Comparison of ENCODE assay signal across 2 cellular contexts in the genomic region with DNA sequence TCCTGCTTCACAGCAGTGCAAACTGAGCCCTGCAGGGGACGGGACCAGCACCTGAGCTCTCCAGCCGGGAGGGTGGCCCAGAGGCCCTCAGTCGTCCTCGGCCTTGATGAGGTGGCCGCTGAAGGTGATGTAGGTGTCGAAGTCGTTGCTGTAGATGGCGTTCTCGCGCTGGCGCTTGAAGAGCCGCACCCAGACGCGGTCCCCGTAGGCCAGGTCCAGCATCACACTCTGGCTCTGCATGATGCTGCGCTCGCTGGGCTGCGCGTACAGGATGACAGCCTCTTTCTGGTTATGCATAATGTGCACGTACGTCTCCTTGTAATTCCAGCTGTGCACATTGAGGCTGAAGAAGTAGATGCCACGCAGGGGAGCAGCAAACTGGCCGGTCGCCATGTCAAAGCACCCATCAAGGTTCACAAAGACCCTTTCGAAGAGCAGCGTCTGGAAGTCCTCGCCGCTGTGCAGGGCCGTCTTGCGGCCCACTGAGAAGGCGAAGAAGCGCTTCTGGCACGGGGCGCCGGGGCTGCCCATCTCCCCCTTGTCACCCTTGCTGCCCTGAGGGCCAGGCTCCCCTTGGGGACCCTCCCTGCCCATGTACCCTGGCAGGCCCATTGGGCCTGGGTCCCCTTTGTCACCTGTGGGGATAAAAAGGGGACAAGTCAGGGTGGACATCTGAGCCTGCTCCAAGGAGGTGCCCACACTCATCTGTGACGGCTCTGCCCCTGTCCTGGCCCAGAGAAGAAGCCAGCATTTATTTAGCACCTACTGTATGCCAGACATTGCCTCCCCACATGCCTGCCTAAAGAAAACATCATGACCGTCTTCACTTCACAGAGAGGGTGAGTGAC.
TF ChIP-seq lines count a peak whose summit lies in the region.

No MANE protein-coding gene starts in this region.

TF ChIP-seq in GM23338, 12 proteins besides CTCF, POLR2A, EP300 and RAD21 (continues in another document):
- no peak for TF ChIP-seq POLR2AphosphoS5 (IDR thresholded peaks at IDR 0.05; ENCODE audit: low read depth)
- TF ChIP-seq STAT1 (IDR thresholded peaks at IDR 0.05; ENCODE audit: unreplicated experiment) = no peak
- no peak for TF ChIP-seq CREB1 (CRISPR knock-in tag; IDR thresholded peaks at IDR 0.05; ENCODE audit: low read depth)
- TF ChIP-seq EZH2 (IDR thresholded peaks at IDR 0.05; ENCODE audit: low read depth, unreplicated experiment) = no peak
- no peak for TF ChIP-seq EZH2phosphoT487 (IDR thresholded peaks at IDR 0.05; ENCODE audit: unreplicated experiment)
- no peak for TF ChIP-seq JUNB (IDR thresholded peaks at IDR 0.05; ENCODE audit: unreplicated experiment)
- no peak for TF ChIP-seq ZNF114 (CRISPR knock-in tag; IDR thresholded peaks at IDR 0.05)
- TF ChIP-seq, protein P1, sequence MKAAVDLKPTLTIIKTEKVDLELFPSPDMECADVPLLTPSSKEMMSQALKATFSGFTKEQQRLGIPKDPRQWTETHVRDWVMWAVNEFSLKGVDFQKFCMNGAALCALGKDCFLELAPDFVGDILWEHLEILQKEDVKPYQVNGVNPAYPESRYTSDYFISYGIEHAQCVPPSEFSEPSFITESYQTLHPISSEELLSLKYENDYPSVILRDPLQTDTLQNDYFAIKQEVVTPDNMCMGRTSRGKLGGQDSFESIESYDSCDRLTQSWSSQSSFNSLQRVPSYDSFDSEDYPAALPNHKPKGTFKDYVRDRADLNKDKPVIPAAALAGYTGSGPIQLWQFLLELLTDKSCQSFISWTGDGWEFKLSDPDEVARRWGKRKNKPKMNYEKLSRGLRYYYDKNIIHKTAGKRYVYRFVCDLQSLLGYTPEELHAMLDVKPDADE (IDR thresholded peaks at IDR 0.05) = no peak
- TF ChIP-seq, protein P2, sequence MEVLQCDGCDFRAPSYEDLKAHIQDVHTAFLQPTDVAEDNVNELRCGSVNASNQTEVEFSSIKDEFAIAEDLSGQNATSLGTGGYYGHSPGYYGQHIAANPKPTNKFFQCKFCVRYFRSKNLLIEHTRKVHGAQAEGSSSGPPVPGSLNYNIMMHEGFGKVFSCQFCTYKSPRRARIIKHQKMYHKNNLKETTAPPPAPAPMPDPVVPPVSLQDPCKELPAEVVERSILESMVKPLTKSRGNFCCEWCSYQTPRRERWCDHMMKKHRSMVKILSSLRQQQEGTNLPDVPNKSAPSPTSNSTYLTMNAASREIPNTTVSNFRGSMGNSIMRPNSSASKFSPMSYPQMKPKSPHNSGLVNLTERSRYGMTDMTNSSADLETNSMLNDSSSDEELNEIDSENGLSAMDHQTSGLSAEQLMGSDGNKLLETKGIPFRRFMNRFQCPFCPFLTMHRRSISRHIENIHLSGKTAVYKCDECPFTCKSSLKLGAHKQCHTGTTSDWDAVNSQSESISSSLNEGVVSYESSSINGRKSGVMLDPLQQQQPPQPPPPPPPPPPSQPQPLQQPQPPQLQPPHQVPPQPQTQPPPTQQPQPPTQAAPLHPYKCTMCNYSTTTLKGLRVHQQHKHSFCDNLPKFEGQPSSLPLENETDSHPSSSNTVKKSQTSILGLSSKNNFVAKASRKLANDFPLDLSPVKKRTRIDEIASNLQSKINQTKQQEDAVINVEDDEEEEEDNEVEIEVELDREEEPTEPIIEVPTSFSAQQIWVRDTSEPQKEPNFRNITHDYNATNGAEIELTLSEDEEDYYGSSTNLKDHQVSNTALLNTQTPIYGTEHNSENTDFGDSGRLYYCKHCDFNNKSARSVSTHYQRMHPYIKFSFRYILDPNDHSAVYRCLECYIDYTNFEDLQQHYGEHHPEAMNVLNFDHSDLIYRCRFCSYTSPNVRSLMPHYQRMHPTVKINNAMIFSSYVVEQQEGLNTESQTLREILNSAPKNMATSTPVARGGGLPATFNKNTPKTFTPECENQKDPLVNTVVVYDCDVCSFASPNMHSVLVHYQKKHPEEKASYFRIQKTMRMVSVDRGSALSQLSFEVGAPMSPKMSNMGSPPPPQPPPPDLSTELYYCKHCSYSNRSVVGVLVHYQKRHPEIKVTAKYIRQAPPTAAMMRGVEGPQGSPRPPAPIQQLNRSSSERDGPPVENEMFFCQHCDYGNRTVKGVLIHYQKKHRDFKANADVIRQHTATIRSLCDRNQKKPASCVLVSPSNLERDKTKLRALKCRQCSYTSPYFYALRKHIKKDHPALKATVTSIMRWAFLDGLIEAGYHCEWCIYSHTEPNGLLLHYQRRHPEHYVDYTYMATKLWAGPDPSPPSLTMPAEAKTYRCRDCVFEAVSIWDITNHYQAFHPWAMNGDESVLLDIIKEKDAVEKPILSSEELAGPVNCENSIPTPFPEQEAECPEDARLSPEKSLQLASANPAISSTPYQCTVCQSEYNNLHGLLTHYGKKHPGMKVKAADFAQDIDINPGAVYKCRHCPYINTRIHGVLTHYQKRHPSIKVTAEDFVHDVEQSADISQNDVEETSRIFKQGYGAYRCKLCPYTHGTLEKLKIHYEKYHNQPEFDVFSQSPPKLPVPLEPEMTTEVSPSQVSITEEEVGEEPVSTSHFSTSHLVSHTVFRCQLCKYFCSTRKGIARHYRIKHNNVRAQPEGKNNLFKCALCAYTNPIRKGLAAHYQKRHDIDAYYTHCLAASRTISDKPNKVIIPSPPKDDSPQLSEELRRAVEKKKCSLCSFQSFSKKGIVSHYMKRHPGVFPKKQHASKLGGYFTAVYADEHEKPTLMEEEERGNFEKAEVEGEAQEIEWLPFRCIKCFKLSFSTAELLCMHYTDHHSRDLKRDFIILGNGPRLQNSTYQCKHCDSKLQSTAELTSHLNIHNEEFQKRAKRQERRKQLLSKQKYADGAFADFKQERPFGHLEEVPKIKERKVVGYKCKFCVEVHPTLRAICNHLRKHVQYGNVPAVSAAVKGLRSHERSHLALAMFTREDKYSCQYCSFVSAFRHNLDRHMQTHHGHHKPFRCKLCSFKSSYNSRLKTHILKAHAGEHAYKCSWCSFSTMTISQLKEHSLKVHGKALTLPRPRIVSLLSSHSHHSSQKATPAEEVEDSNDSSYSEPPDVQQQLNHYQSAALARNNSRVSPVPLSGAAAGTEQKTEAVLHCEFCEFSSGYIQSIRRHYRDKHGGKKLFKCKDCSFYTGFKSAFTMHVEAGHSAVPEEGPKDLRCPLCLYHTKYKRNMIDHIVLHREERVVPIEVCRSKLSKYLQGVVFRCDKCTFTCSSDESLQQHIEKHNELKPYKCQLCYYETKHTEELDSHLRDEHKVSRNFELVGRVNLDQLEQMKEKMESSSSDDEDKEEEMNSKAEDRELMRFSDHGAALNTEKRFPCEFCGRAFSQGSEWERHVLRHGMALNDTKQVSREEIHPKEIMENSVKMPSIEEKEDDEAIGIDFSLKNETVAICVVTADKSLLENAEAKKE (CRISPR knock-in tag; IDR thresholded peaks at IDR 0.05) = no peak

TF ChIP-seq in IMR-90, 13 proteins besides CTCF, POLR2A, EP300 and RAD21:
- TF ChIP-seq RFX5 (IDR thresholded peaks at IDR 0.05; ENCODE audit: low read depth, low read length) = no peak
- TF ChIP-seq RCOR1 (IDR thresholded peaks at IDR 0.05; ENCODE audit: insufficient replicate concordance, low read length) = no peak
- no peak for TF ChIP-seq MAFK (IDR thresholded peaks at IDR 0.05; ENCODE audit: low read depth, low read length)
- TF ChIP-seq NFE2L2 (IDR thresholded peaks at IDR 0.05; ENCODE audit: low read depth, low read length) = no peak
- no peak for TF ChIP-seq FOS (IDR thresholded peaks at IDR 0.05; ENCODE audit: low read depth, low read length)
- no peak for TF ChIP-seq BHLHE40 (IDR thresholded peaks at IDR 0.05; ENCODE audit: low read depth, low read length)
- no peak for TF ChIP-seq MXI1 (IDR thresholded peaks at IDR 0.05; ENCODE audit: borderline replicate concordance, low read depth, low read length)
- no peak for TF ChIP-seq MAZ (IDR thresholded peaks at IDR 0.05; ENCODE audit: borderline replicate concordance, low read depth, low read length)
- TF ChIP-seq, protein P3, sequence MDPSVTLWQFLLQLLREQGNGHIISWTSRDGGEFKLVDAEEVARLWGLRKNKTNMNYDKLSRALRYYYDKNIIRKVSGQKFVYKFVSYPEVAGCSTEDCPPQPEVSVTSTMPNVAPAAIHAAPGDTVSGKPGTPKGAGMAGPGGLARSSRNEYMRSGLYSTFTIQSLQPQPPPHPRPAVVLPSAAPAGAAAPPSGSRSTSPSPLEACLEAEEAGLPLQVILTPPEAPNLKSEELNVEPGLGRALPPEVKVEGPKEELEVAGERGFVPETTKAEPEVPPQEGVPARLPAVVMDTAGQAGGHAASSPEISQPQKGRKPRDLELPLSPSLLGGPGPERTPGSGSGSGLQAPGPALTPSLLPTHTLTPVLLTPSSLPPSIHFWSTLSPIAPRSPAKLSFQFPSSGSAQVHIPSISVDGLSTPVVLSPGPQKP (IDR thresholded peaks at IDR 0.05; ENCODE audit: borderline replicate concordance, low read depth, low read length) = no peak
